Comparison of ENCODE assay signal across 1 cellular context in genomic region chr9:134276463-134277245, GRCh38.
TF ChIP-seq lines count a peak whose summit lies in the region.

No MANE protein-coding gene starts in this region.

TF ChIP-seq in HEK293, 187 proteins besides CTCF, POLR2A, EP300 and RAD21 (continued from another document):
- TF ChIP-seq REST (tag by site-specific recombination; IDR thresholded peaks at IDR 0.05): no peak
- peak; percentile 33; the same call in 1 of the 2 replicates for TF ChIP-seq ZBTB8A (tag by site-specific recombination; IDR thresholded peaks at IDR 0.05)
- peak; percentile 91 for TF ChIP-seq PRDM4 (tag by site-specific recombination; IDR thresholded peaks at IDR 0.05)
